Comparison of ENCODE assay signal across 2 cellular contexts in genomic region chr6:117685359-117685758, GRCh38.
A peak's percentile ranks its signal among the peaks of the same experiment; 100 is the strongest.
TF ChIP-seq lines count a peak whose summit lies in the region.

No MANE protein-coding gene starts in this region.

TF ChIP-seq in HepG2, 621 proteins besides CTCF, POLR2A, EP300 and RAD21 (continued from another document and continues in another):
- no peak for TF ChIP-seq ZNF609 (CRISPR knock-in tag; IDR thresholded peaks at IDR 0.05; ENCODE audit: borderline replicate concordance)
- TF ChIP-seq LRRFIP1 (CRISPR knock-in tag; conservative IDR thresholded peaks at IDR 0.05) = no peak
- TF ChIP-seq ZNF770 (CRISPR knock-in tag; IDR thresholded peaks at IDR 0.05) = peak; percentile 68; the same call in 1 of the 2 replicates
- no peak for TF ChIP-seq JUND (CRISPR knock-in tag; IDR thresholded peaks at IDR 0.05)
- no peak for TF ChIP-seq NFAT5 (CRISPR knock-in tag; IDR thresholded peaks at IDR 0.05)

TF ChIP-seq in WTC11, 78 proteins besides CTCF, POLR2A, EP300 and RAD21:
- TF ChIP-seq ZNF532 (CRISPR knock-in tag; IDR thresholded peaks at IDR 0.05; ENCODE audit: borderline replicate concordance) = no peak
- no peak for TF ChIP-seq ATF1 (CRISPR knock-in tag; IDR thresholded peaks at IDR 0.05)
- no peak for TF ChIP-seq CREB1 (CRISPR knock-in tag; IDR thresholded peaks at IDR 0.05)
- TF ChIP-seq ERG (CRISPR knock-in tag; IDR thresholded peaks at IDR 0.05) = no peak
- no peak for TF ChIP-seq ATF6 (CRISPR knock-in tag; IDR thresholded peaks at IDR 0.05)
- TF ChIP-seq MAX (CRISPR knock-in tag; IDR thresholded peaks at IDR 0.05) = no peak
- no peak for TF ChIP-seq ESRRA (CRISPR knock-in tag; IDR thresholded peaks at IDR 0.05; ENCODE audit: borderline replicate concordance)
- no peak for TF ChIP-seq ZMAT4 (CRISPR knock-in tag; IDR thresholded peaks at IDR 0.05)
- peak; percentile 13; the same call in 1 of the 2 replicates for TF ChIP-seq ZNF121 (CRISPR knock-in tag; IDR thresholded peaks at IDR 0.05)
